ENCODE assay signal across 1 cellular context in genomic region chr10:10787586-10787985, GRCh38.
TF ChIP-seq lines count a peak whose summit lies in the region.

No MANE protein-coding gene starts in this region.

TF ChIP-seq in IMR-90, 13 proteins besides CTCF, POLR2A, EP300 and RAD21 (continued from another document):
- no peak for TF ChIP-seq NFE2L2 (IDR thresholded peaks at IDR 0.05; ENCODE audit: low read depth, low read length)
- no peak for TF ChIP-seq MAFK (IDR thresholded peaks at IDR 0.05; ENCODE audit: low read depth, low read length)
- TF ChIP-seq CHD1 (IDR thresholded peaks at IDR 0.05; ENCODE audit: low read depth, low read length) = no peak
- no peak for TF ChIP-seq RFX5 (IDR thresholded peaks at IDR 0.05; ENCODE audit: low read depth, low read length)
- no peak for TF ChIP-seq USF2 (IDR thresholded peaks at IDR 0.05; ENCODE audit: low read depth, low read length)
- no peak for TF ChIP-seq MAZ (IDR thresholded peaks at IDR 0.05; ENCODE audit: borderline replicate concordance, low read depth, low read length)
- TF ChIP-seq MXI1 (IDR thresholded peaks at IDR 0.05; ENCODE audit: borderline replicate concordance, low read depth, low read length) = no peak
- no peak for TF ChIP-seq SMC3 (IDR thresholded peaks at IDR 0.05; ENCODE audit: low read depth, low read length)
